In the genomic region with DNA sequence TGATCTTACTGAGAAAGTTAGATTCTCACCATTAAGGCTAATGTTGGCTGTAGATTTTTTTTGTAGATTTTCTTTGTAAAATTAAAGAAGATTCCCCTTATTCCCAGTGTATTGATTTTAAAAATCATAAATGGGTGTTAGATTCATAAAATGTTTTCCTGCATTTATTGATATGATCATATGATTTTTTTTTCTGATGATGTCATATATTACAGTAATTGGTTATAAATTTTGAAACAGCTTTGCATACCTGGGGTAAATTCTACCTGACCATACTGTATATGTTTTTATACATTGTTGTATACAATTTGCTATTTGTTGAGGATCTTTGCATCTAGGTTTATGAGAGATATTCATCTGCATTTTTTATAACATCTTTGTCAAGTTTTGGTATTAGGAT, we compare ENCODE assay signal across 23 cellular contexts.
DNase-seq lines count a peak whose midpoint lies in the region; ATAC-seq, FAIRE-seq and TF ChIP-seq lines count a peak whose summit lies in the region.
"Had no signal": no experiment of that assay in that cellular context is flagged by ENCODE, and none has a peak within 500 bp of the region (broad histone marks: within the 10 kb centered on the region; RNA-seq: fewer than 3 reads in every experiment).

No MANE protein-coding gene starts in this region.

- H3K4me2 ChIP-seq in astrocyte (ENCODE audit: low read length), result no peak overlapping the region
- H3K4me2 ChIP-seq: BLaER1 had no signal

- no peaks in the 10 kb centered on the region for H3K9me3 Mint-ChIP-seq in astrocyte (ENCODE audit: unreplicated experiment)

- H3K9me3 ChIP-seq in HEK293 (ENCODE audit: control insufficient read depth, insufficient read depth, low read depth, low read length) (no peaks in the 10 kb centered on the region; the same call in 1 of the 2 replicates), astrocyte (ENCODE audit: insufficient read depth, low read depth, low read length) (no peaks in the 10 kb centered on the region), ovary (no peaks in the 10 kb centered on the region)
- H3K9me3 ChIP-seq: BE2C had no signal

- H3K4me1 ChIP-seq in HEK293 (ENCODE audit: control insufficient read depth, insufficient read depth, low read length) (no peaks in the 10 kb centered on the region), astrocyte (ENCODE audit: insufficient read depth, low read length) (no peaks in the 10 kb centered on the region), ovary (ENCODE audit: insufficient read depth) (no peaks in the 10 kb centered on the region)
- H3K4me1 ChIP-seq: BE2C, BLaER1 had no signal

- H3K27ac Mint-ChIP-seq in astrocyte (ENCODE audit: unreplicated experiment), result no peak overlapping the region
- H3K27ac Mint-ChIP-seq: CD14-positive monocyte; CD4-positive, alpha-beta memory T cell; CD4-positive, CD25-positive, alpha-beta regulatory T cell; CD8-positive, alpha-beta memory T cell had no signal

- no peaks in the 10 kb centered on the region for H3K27me3 ChIP-seq in astrocyte (ENCODE audit: insufficient read depth, low read length)
- no peaks in the 10 kb centered on the region for H3K27me3 ChIP-seq in ovary
- H3K27me3 ChIP-seq: BE2C had no signal

- no peak for ATAC-seq in GM21360 (IDR thresholded peaks at IDR 0.05; ENCODE audit: unreplicated experiment)

- H3K4me3 Mint-ChIP-seq in astrocyte (ENCODE audit: unreplicated experiment), result no peak overlapping the region
- H3K4me3 Mint-ChIP-seq: CD14-positive monocyte; CD4-positive, alpha-beta memory T cell; CD4-positive, CD25-positive, alpha-beta regulatory T cell; CD8-positive, alpha-beta memory T cell had no signal

- H3K4me1 Mint-ChIP-seq in astrocyte (ENCODE audit: low read depth, unreplicated experiment), result no peaks in the 10 kb centered on the region
- H3K4me1 Mint-ChIP-seq: CD14-positive monocyte; CD4-positive, alpha-beta memory T cell; CD4-positive, CD25-positive, alpha-beta regulatory T cell; CD8-positive, alpha-beta memory T cell had no signal

- TF ChIP-seq CTCF in HEK293 (tag by site-specific recombination; IDR thresholded peaks at IDR 0.05) (no peak), astrocyte (IDR thresholded peaks at IDR 0.05; ENCODE audit: insufficient read depth, low read depth, low read length) (no peak), ovary (IDR thresholded peaks at IDR 0.05) (no peak)

- intact Hi-C loops in ovary (cut with DNase I), result no loop called here

- H3K36me3 Mint-ChIP-seq in astrocyte (ENCODE audit: low read depth, unreplicated experiment), result no peaks in the 10 kb centered on the region
- H3K36me3 Mint-ChIP-seq: CD14-positive monocyte; CD4-positive, alpha-beta memory T cell; CD4-positive, CD25-positive, alpha-beta regulatory T cell; CD8-positive, alpha-beta memory T cell had no signal

- H3K4me3 ChIP-seq in HEK293 (ENCODE audit: low read depth, low read length) (no peak overlapping the region), astrocyte (ENCODE audit: insufficient read depth, low read depth, low read length) (no peak overlapping the region), ovary (no peak overlapping the region)
- H3K4me3 ChIP-seq: BLaER1 had no signal

- FAIRE-seq in astrocyte (lab: Jason Lieb, UNC), result peak; percentile 81
- peak; percentile 76 for FAIRE-seq in colon (lab: Jason Lieb, UNC)
- FAIRE-seq: A204.1, D721Med, G401.6, GM12892, GM18507 had no signal

- TF ChIP-seq EP300 in ovary (IDR thresholded peaks at IDR 0.05), result no peak

- TF ChIP-seq POLR2A in ovary (IDR thresholded peaks at IDR 0.05), result no peak

- H3K9ac ChIP-seq in astrocyte (ENCODE audit: low read length), result no peak overlapping the region
- H3K9ac ChIP-seq: BLaER1 had no signal

- H3K27me3 Mint-ChIP-seq in astrocyte (ENCODE audit: low read depth, unreplicated experiment), result no peaks in the 10 kb centered on the region
- H3K27me3 Mint-ChIP-seq: CD4-positive, alpha-beta memory T cell; CD4-positive, CD25-positive, alpha-beta regulatory T cell had no signal

- H3K27ac ChIP-seq in HEK293 (ENCODE audit: extremely low read depth, low read depth, low read length), result no peak overlapping the region
- no peak overlapping the region for H3K27ac ChIP-seq in astrocyte (ENCODE audit: low read depth, low read length)
- no peak overlapping the region for H3K27ac ChIP-seq in ovary
- H3K27ac ChIP-seq: BLaER1 had no signal

- H3K36me3 ChIP-seq in HEK293 (ENCODE audit: control insufficient read depth in 2 of 2, insufficient read depth in 1 of 2, low read length in 2 of 2) (no peaks in the 10 kb centered on the region), astrocyte (ENCODE audit: insufficient read depth, low read length) (no peaks in the 10 kb centered on the region), ovary (no peaks in the 10 kb centered on the region)
- H3K36me3 ChIP-seq: BE2C, BLaER1 had no signal

- no peaks in the 10 kb centered on the region for H4K20me1 ChIP-seq in astrocyte (ENCODE audit: insufficient read depth, low read length)
- H4K20me1 ChIP-seq: BLaER1 had no signal

- DNase-seq in astrocyte (ENCODE audit: low read depth) (no peak), D341Med (ENCODE audit: low spot score) (no peak), ovary (no peak)
- DNase-seq: 8988T; ACHN; BE2C; C1 segment of cervical spinal cord; CD4-positive, alpha-beta memory T cell; CD4-positive, CD25-positive, alpha-beta regulatory T cell; CD8-positive, alpha-beta memory T cell; COR-L47; DMS79 treated with DMSO at 0.1 percent for 48 hours; GF-D8 had no signal

- CTCF ChIA-PET in HEK293 (lab: Yijun Ruan, JAX), result no interaction called here

- POLR2A ChIA-PET in HEK293 (lab: Yijun Ruan, JAX), result no interaction called here

- H3K79me2 ChIP-seq in astrocyte (ENCODE audit: insufficient read depth, low read length), result no peaks in the 10 kb centered on the region

- H2AFZ ChIP-seq in astrocyte (ENCODE audit: low read depth, low read length), result no peak overlapping the region

TF ChIP-seq in HEK293, 187 proteins besides CTCF, POLR2A, EP300 and RAD21:
- no peak for TF ChIP-seq YY2 (tag by site-specific recombination; IDR thresholded peaks at IDR 0.05)
- TF ChIP-seq, protein P1, sequence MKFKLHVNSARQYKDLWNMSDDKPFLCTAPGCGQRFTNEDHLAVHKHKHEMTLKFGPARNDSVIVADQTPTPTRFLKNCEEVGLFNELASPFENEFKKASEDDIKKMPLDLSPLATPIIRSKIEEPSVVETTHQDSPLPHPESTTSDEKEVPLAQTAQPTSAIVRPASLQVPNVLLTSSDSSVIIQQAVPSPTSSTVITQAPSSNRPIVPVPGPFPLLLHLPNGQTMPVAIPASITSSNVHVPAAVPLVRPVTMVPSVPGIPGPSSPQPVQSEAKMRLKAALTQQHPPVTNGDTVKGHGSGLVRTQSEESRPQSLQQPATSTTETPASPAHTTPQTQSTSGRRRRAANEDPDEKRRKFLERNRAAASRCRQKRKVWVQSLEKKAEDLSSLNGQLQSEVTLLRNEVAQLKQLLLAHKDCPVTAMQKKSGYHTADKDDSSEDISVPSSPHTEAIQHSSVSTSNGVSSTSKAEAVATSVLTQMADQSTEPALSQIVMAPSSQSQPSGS (tag by site-specific recombination; IDR thresholded peaks at IDR 0.05; ENCODE audit: low read depth), result peak; percentile 57
TF ChIP-seq in HEK293: peak in this region for 1.
